In genomic region chr7:371779-372545, GRCh38 we compare ENCODE assay signal across 17 cellular contexts.
DNase-seq lines count a peak whose midpoint lies in the region; ATAC-seq, FAIRE-seq and TF ChIP-seq lines count a peak whose summit lies in the region.
"Had no signal": no experiment of that assay in that cellular context is flagged by ENCODE, and none has a peak within 500 bp of the region (broad histone marks: within the 10 kb centered on the region; RNA-seq: fewer than 3 reads in every experiment).

No MANE protein-coding gene starts in this region.

- H3K9me3 Mint-ChIP-seq in activated T-cell treated with anti-CD3 and anti-CD28 coated beads, Interleukin-2, amount 50 U/mL, for 24 hours, result no peaks in the 10 kb centered on the region
- no peaks in the 10 kb centered on the region for H3K9me3 Mint-ChIP-seq in WTC11
- H3K9me3 Mint-ChIP-seq in type B pancreatic cell, result no peaks in the 10 kb centered on the region

- TF ChIP-seq RAD21 in HepG2 (CRISPR knock-in tag; IDR thresholded peaks at IDR 0.05), result no peak

- in situ Hi-C loops in HepG2 (cut with HindIII; ENCODE audit: extremely low pct_ligation_motif_present, low pct_unique_long_range_greater_than_20kb), result no loop called here

- H3K4me1 Mint-ChIP-seq in activated T-cell treated with anti-CD3 and anti-CD28 coated beads, Interleukin-2, amount 50 U/mL, for 24 hours (ENCODE audit: low read depth), result peaks cover 4% of the 10 kb centered on the region
- peaks cover 5% of the 10 kb centered on the region; the same call in 1 of the 2 replicates for H3K4me1 Mint-ChIP-seq in WTC11
- H3K4me1 Mint-ChIP-seq in type B pancreatic cell (ENCODE audit: unreplicated experiment), result peaks cover 16% of the 10 kb centered on the region

- H3K9me3 ChIP-seq in HepG2 (ENCODE audit: low read length), result no peaks in the 10 kb centered on the region
- H3K9me3 ChIP-seq: HAP-1 had no signal

- H3K36me3 ChIP-seq in HepG2 (replicated peaks in 1 of 2; ENCODE audit: control insufficient read depth in 1 of 2, insufficient read depth in 2 of 2, low read length in 2 of 2), result no peaks in the 10 kb centered on the region
- H3K36me3 ChIP-seq: HAP-1 had no signal

- peak overlapping the region in 1 of 3 experiments; percentile 49; a peak in 1 of 6 replicates for H3K4me3 ChIP-seq in HepG2 (replicated peaks in 1 of 3; ENCODE audit: insufficient read depth in 1 of 3, low read depth in 2 of 3, low read length in 3 of 3)
- H3K4me3 ChIP-seq: HAP-1 had no signal

- H3K27ac Mint-ChIP-seq in activated T-cell treated with anti-CD3 and anti-CD28 coated beads, Interleukin-2, amount 50 U/mL, for 24 hours, result no peak overlapping the region
- H3K27ac Mint-ChIP-seq in WTC11 (no peak overlapping the region), type B pancreatic cell (peak overlapping the region; percentile 76)

- H3K36me3 Mint-ChIP-seq in activated T-cell treated with anti-CD3 and anti-CD28 coated beads, Interleukin-2, amount 50 U/mL, for 24 hours (ENCODE audit: low read depth), result no peaks in the 10 kb centered on the region
- H3K36me3 Mint-ChIP-seq in WTC11 (no peaks in the 10 kb centered on the region), type B pancreatic cell (no peaks in the 10 kb centered on the region)

- no peak for FAIRE-seq in HepG2 (lab: Jason Lieb, UNC)
- FAIRE-seq: frontal cortex, GM19239, TTC549 had no signal

- BruUV-seq in HepG2 (replicated peaks; lab: Mats Ljungman, UMichigan), result no TSS peak

- no peak overlapping the region for H3K9ac ChIP-seq in HepG2 (ENCODE audit: insufficient read depth, low read depth, low read length)

- CTCF ChIA-PET in WTC11 (lab: Charles Lee) (no interaction called here), HepG2 (lab: Yijun Ruan, JAX; ENCODE audit: low intra/inter-chr PET ratio, low total read pairs) (no interaction called here)

- no peak overlapping the region for H3K27ac ChIP-seq in HepG2 (ENCODE audit: extremely low read length, insufficient read depth, low read length)

- no peaks in the 10 kb centered on the region for H4K20me1 ChIP-seq in HepG2 (ENCODE audit: insufficient read depth, low read length)

- intact Hi-C loops in HepG2 (cut with micrococcal nuclease; ENCODE audit: unreplicated experiment), result loop anchor here (2.0 to 10.0 kb wide), 3 partner anchors 29 to 53 kb away; no protein-coding TSS in a partner anchor

- 0 out of 2 replicates have a peak overlapping the region, but pooled peaks have one; percentile 87 for H3K4me2 ChIP-seq in HepG2 (ENCODE audit: low read depth, low read length)

- H3K4me1 ChIP-seq in HepG2 (ENCODE audit: insufficient read depth, low read length), result peaks cover 61% of the 10 kb centered on the region
- H3K4me1 ChIP-seq: HAP-1 had no signal

- H3K4me3 Mint-ChIP-seq in activated T-cell treated with anti-CD3 and anti-CD28 coated beads, Interleukin-2, amount 50 U/mL, for 24 hours, result no peak overlapping the region
- H3K4me3 Mint-ChIP-seq in WTC11 (no peak overlapping the region), type B pancreatic cell (peak overlapping the region; percentile 44)

- POLR2A ChIA-PET in WTC11 (lab: Charles Lee), result no interaction called here
- POLR2A ChIA-PET in HepG2 (lab: Yijun Ruan, JAX), result interaction anchor here (0.9 to 2.0 kb wide), 13 partner anchors 10 to 167 kb away, joined by 3 to 7 read pairs (median 4); no protein-coding TSS in a partner anchor

- no peak for ATAC-seq in WTC11
- peak; percentile 2; the same call in 1 of the 3 replicates for ATAC-seq in HepG2

- no peak overlapping the region for H2AFZ ChIP-seq in HepG2 (ENCODE audit: low read length)

- TF ChIP-seq CTCF in WTC11 (IDR thresholded peaks at IDR 0.05), result no peak
- no peak for TF ChIP-seq CTCF in HepG2 (CRISPR knock-in tag; IDR thresholded peaks at IDR 0.05)
- no peak for TF ChIP-seq CTCF in type B pancreatic cell (conservative IDR thresholded peaks at IDR 0.05)

- DNase-seq in activated T-cell treated with anti-CD3 and anti-CD28 coated beads, Interleukin-2, amount 50 U/mL, for 24 hours, result peak; percentile 31
- DNase-seq in activated T-cell treated with anti-CD3 and anti-CD28 coated beads for 4 hours (no peak), WTC11 (ENCODE audit: low spot score) (peak; percentile 10), HepG2 (ENCODE audit: low spot score) (no peak), type B pancreatic cell (ENCODE audit: extremely low spot score, unreplicated experiment) (no peak), NCI-H1930 (lab: John Stamatoyannopoulos, UW) (no peak), NCI-H524 (lab: John Stamatoyannopoulos, UW) (no peak), T-helper 9 cell (no peak)
- DNase-seq: anterior cingulate cortex; effector memory CD4-positive, alpha-beta T cell; kidney glomerular epithelial cell; MM.1S; NCI-H446 had no signal

- TF ChIP-seq EP300 in HepG2 (IDR thresholded peaks at IDR 0.05; ENCODE audit: low read depth in 2 of 2, low read length in 2 of 2) (no peak), HepG2 (CRISPR knock-in tag; IDR thresholded peaks at IDR 0.05; ENCODE audit: borderline replicate concordance) (no peak)

- H3K27me3 ChIP-seq in HepG2 (ENCODE audit: control insufficient read depth in 1 of 2, insufficient read depth in 2 of 2, low read length in 2 of 2), result peaks cover 12 to 20% of the 10 kb centered on the region in 2 experiments; a peak in 4 of 5 replicates

- no peaks in the 10 kb centered on the region for H3K79me2 ChIP-seq in HepG2 (ENCODE audit: insufficient read depth, low read length)

- 95% methylated on average over 28 of the region's 43 CpGs for WGBS in HepG2 (ENCODE audit: low lambda C conversion rate)

- peaks cover 3% of the 10 kb centered on the region for H3K27me3 Mint-ChIP-seq in activated T-cell treated with anti-CD3 and anti-CD28 coated beads, Interleukin-2, amount 50 U/mL, for 24 hours
- H3K27me3 Mint-ChIP-seq in WTC11 (ENCODE audit: low read depth), result no peaks in the 10 kb centered on the region; the same call in 1 of the 2 replicates
- peaks cover 7% of the 10 kb centered on the region for H3K27me3 Mint-ChIP-seq in type B pancreatic cell

- no peak for TF ChIP-seq POLR2A in HepG2 (IDR thresholded peaks at IDR 0.05; ENCODE audit: insufficient read depth in 1 of 2, low read depth in 2 of 2, low read length in 2 of 2)

TF ChIP-seq in WTC11, 78 proteins besides CTCF, POLR2A, EP300 and RAD21 (continues in another document):
- TF ChIP-seq ETV6 (CRISPR knock-in tag; IDR thresholded peaks at IDR 0.05) (no peak), SMAD4 (CRISPR knock-in tag; IDR thresholded peaks at IDR 0.05) (no peak), MXD4 (CRISPR knock-in tag; IDR thresholded peaks at IDR 0.05; ENCODE audit: borderline replicate concordance) (no peak), SP1 (CRISPR knock-in tag; conservative IDR thresholded peaks at IDR 0.05) (no peak), ZNF396 (CRISPR knock-in tag; IDR thresholded peaks at IDR 0.05; ENCODE audit: borderline replicate concordance) (no peak)

TF ChIP-seq in HepG2, 621 proteins besides CTCF, POLR2A, EP300 and RAD21 (continues in another document):
- TF ChIP-seq MXD1 (CRISPR knock-in tag; IDR thresholded peaks at IDR 0.05), result 0 out of 2 replicates have a peak, but pooled peaks have one; percentile 7
- 0 out of 2 replicates have a peak, but pooled peaks have one; percentile 7 for TF ChIP-seq ZFP91 (CRISPR knock-in tag; IDR thresholded peaks at IDR 0.05; ENCODE audit: borderline replicate concordance)
- no peak for TF ChIP-seq PREB (CRISPR knock-in tag; IDR thresholded peaks at IDR 0.05)
- TF ChIP-seq SYNCRIP (IDR thresholded peaks at IDR 0.05; ENCODE audit: insufficient read depth, low read depth, low read length), result no peak
- 0 out of 2 replicates have a peak, but pooled peaks have one; percentile 51 for TF ChIP-seq FOXO4 (CRISPR knock-in tag; conservative IDR thresholded peaks at IDR 0.05)

Comparison
In these comparisons a context has a peak if more than half of its experiments do, and no peak if none do; other contexts are left out.
1. DNase-seq: peak in activated T-cell treated with anti-CD3 and anti-CD28 coated beads, Interleukin-2, amount 50 U/mL, for 24 hours (single experiment) and WTC11 (single experiment); none in activated T-cell treated with anti-CD3 and anti-CD28 coated beads for 4 hours (single experiment), HepG2 (single experiment), type B pancreatic cell (single experiment), NCI-H1930 (0 of 2), NCI-H524 (0 of 2) and T-helper 9 cell (single experiment).